Comparison of ENCODE assay signal across 25 cellular contexts in the genomic region with DNA sequence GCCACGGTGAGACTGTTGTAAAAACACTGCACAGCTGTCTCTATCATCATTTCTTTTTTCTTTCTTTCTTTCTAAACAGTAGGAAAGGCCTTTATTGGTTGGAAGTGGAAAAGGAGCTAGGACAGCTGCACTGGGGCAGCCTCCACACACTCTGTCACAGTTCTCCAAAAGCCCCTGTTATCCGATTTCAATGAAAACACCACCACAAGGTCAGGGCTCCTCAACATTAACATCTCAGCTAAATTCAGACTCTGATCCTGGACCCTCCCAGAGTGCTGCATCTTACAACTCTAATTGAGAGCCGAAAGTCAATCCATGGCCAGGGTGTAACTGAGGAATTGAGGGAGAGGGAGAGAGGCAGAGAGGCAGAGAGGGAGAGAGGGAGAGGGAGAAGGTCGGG. TPM values are rescaled to one million over a fixed set of nuclear protein-coding genes. Genes with fewer than 3 reads are reported as not detected.
A peak's percentile ranks its signal among the peaks of the same experiment; 100 is the strongest.
DNase-seq lines count a peak whose midpoint lies in the region; ATAC-seq, FAIRE-seq and TF ChIP-seq lines count a peak whose summit lies in the region.
"Had no signal": no experiment of that assay in that cellular context is flagged by ENCODE, and none has a peak within 500 bp of the region (broad histone marks: within the 10 kb centered on the region; RNA-seq: fewer than 3 reads in every experiment).

No MANE protein-coding gene starts in this region.

- no peaks in the 10 kb centered on the region for H3K27me3 Mint-ChIP-seq in activated naive CD8-positive, alpha-beta T cell treated with anti-CD3 and anti-CD28 coated beads, Interleukin-2, amount 10 ng/mL, durations not matched to agents 7 days and 5 days
- H3K27me3 Mint-ChIP-seq in activated naive CD8-positive, alpha-beta T cell treated with anti-CD3 and anti-CD28 coated beads for 36 hours, result no peaks in the 10 kb centered on the region
- no peaks in the 10 kb centered on the region for H3K27me3 Mint-ChIP-seq in central memory CD8-positive, alpha-beta T cell
- no peaks in the 10 kb centered on the region for H3K27me3 Mint-ChIP-seq in T-helper 2 cell treated with Interferon-gamma antibody and Interleukin-4, amounts not matched to agents 5 μg/mL and 100 μg/mL, for 36 hours (ENCODE audit: low read depth)
- H3K27me3 Mint-ChIP-seq: activated naive CD8-positive, alpha-beta T cell; CD8-positive, alpha-beta memory T cell; natural killer cell treated with Interleukin-12 subunit alpha and Interleukin-12 subunit beta and Interleukin-15 and Interleukin-18, amount 100 ng/mL, for 72 hours had no signal

- no peaks in the 10 kb centered on the region for H3K9me3 Mint-ChIP-seq in activated naive CD8-positive, alpha-beta T cell treated with anti-CD3 and anti-CD28 coated beads, Interleukin-2, amount 10 ng/mL, durations not matched to agents 7 days and 5 days
- H3K9me3 Mint-ChIP-seq in activated naive CD8-positive, alpha-beta T cell treated with anti-CD3 and anti-CD28 coated beads for 36 hours, result no peaks in the 10 kb centered on the region
- no peaks in the 10 kb centered on the region for H3K9me3 Mint-ChIP-seq in central memory CD8-positive, alpha-beta T cell
- H3K9me3 Mint-ChIP-seq in T-helper 2 cell treated with Interferon-gamma antibody and Interleukin-4, amounts not matched to agents 5 μg/mL and 100 μg/mL, for 36 hours, result no peaks in the 10 kb centered on the region
- H3K9me3 Mint-ChIP-seq: CD8-positive, alpha-beta memory T cell; HFFc6; natural killer cell treated with Interleukin-12 subunit alpha and Interleukin-12 subunit beta and Interleukin-15 and Interleukin-18, amount 100 ng/mL, for 72 hours had no signal

- TF ChIP-seq EP300 in HepG2 (IDR thresholded peaks at IDR 0.05; ENCODE audit: low read depth in 2 of 2, low read length in 2 of 2), result no peak
- no peak for TF ChIP-seq EP300 in HepG2 (CRISPR knock-in tag; IDR thresholded peaks at IDR 0.05; ENCODE audit: borderline replicate concordance)

- BruUV-seq in HepG2 (replicated peaks; lab: Mats Ljungman, UMichigan), result no TSS peak

- H2AFZ ChIP-seq in HepG2 (ENCODE audit: low read length), result no peak overlapping the region

- CTCF ChIA-PET in HepG2 (lab: Yijun Ruan, JAX; ENCODE audit: low intra/inter-chr PET ratio, low total read pairs), result no interaction called here

- 96% methylated on average over 4 of the region's 4 CpGs for WGBS in HepG2 (ENCODE audit: low lambda C conversion rate)

- H3K4me1 Mint-ChIP-seq in activated naive CD8-positive, alpha-beta T cell treated with anti-CD3 and anti-CD28 coated beads, Interleukin-2, amount 10 ng/mL, durations not matched to agents 7 days and 5 days, result peaks cover 3% of the 10 kb centered on the region
- peaks cover 21% of the 10 kb centered on the region for H3K4me1 Mint-ChIP-seq in activated naive CD8-positive, alpha-beta T cell treated with anti-CD3 and anti-CD28 coated beads for 36 hours
- peaks cover 16% of the 10 kb centered on the region for H3K4me1 Mint-ChIP-seq in central memory CD8-positive, alpha-beta T cell
- H3K4me1 Mint-ChIP-seq in T-helper 2 cell treated with Interferon-gamma antibody and Interleukin-4, amounts not matched to agents 5 μg/mL and 100 μg/mL, for 36 hours (ENCODE audit: low read depth), result peaks cover 7% of the 10 kb centered on the region

- POLR2A ChIA-PET in activated naive CD8-positive, alpha-beta T cell treated with anti-CD3 and anti-CD28 coated beads, Interleukin-2, amount 10 ng/mL, durations not matched to agents 7 days and 5 days (lab: Charles Lee), result no interaction called here
- POLR2A ChIA-PET in HepG2 (lab: Yijun Ruan, JAX), result no interaction called here

- H3K4me3 ChIP-seq in skeletal muscle tissue (ENCODE audit: low read length in 3 of 3) (no peak overlapping the region), HepG2 (replicated peaks in 1 of 3; ENCODE audit: insufficient read depth in 1 of 3, low read depth in 2 of 3, low read length in 3 of 3) (no peak overlapping the region)
- H3K4me3 ChIP-seq: Peyer's patch, upper lobe of right lung had no signal

- H3K27ac Mint-ChIP-seq in activated naive CD8-positive, alpha-beta T cell treated with anti-CD3 and anti-CD28 coated beads, Interleukin-2, amount 10 ng/mL, durations not matched to agents 7 days and 5 days, result peak overlapping the region; percentile 18
- H3K27ac Mint-ChIP-seq in activated naive CD8-positive, alpha-beta T cell treated with anti-CD3 and anti-CD28 coated beads for 36 hours, result no peak overlapping the region
- H3K27ac Mint-ChIP-seq in central memory CD8-positive, alpha-beta T cell (ENCODE audit: low read depth), result peak overlapping the region; percentile 50
- no peak overlapping the region for H3K27ac Mint-ChIP-seq in T-helper 2 cell treated with Interferon-gamma antibody and Interleukin-4, amounts not matched to agents 5 μg/mL and 100 μg/mL, for 36 hours
- H3K27ac Mint-ChIP-seq: activated naive CD8-positive, alpha-beta T cell; HFFc6; natural killer cell treated with Interleukin-12 subunit alpha and Interleukin-12 subunit beta and Interleukin-15 and Interleukin-18, amount 100 ng/mL, for 72 hours had no signal

- intact Hi-C loops in HepG2 (cut with micrococcal nuclease; ENCODE audit: unreplicated experiment), result no loop called here

- no peaks in the 10 kb centered on the region for H4K20me1 ChIP-seq in HepG2 (ENCODE audit: insufficient read depth, low read length)

- H3K4me2 ChIP-seq in HepG2 (ENCODE audit: low read depth, low read length), result no peak overlapping the region

- TF ChIP-seq POLR2A in HepG2 (IDR thresholded peaks at IDR 0.05; ENCODE audit: insufficient read depth in 1 of 2, low read depth in 2 of 2, low read length in 2 of 2), result no peak

- H3K4me3 Mint-ChIP-seq in activated naive CD8-positive, alpha-beta T cell treated with anti-CD3 and anti-CD28 coated beads, Interleukin-2, amount 10 ng/mL, durations not matched to agents 7 days and 5 days, result no peak overlapping the region
- H3K4me3 Mint-ChIP-seq in activated naive CD8-positive, alpha-beta T cell treated with anti-CD3 and anti-CD28 coated beads for 36 hours, result no peak overlapping the region
- no peak overlapping the region for H3K4me3 Mint-ChIP-seq in central memory CD8-positive, alpha-beta T cell
- H3K4me3 Mint-ChIP-seq in T-helper 2 cell treated with Interferon-gamma antibody and Interleukin-4, amounts not matched to agents 5 μg/mL and 100 μg/mL, for 36 hours, result no peak overlapping the region
- H3K4me3 Mint-ChIP-seq: activated naive CD8-positive, alpha-beta T cell; CD8-positive, alpha-beta memory T cell; HFFc6; natural killer cell treated with Interleukin-12 subunit alpha and Interleukin-12 subunit beta and Interleukin-15 and Interleukin-18, amount 100 ng/mL, for 72 hours had no signal

- H3K36me3 Mint-ChIP-seq in activated naive CD8-positive, alpha-beta T cell treated with anti-CD3 and anti-CD28 coated beads, Interleukin-2, amount 10 ng/mL, durations not matched to agents 7 days and 5 days, result peaks cover 32% of the 10 kb centered on the region
- H3K36me3 Mint-ChIP-seq in activated naive CD8-positive, alpha-beta T cell treated with anti-CD3 and anti-CD28 coated beads for 36 hours, result peaks cover 41% of the 10 kb centered on the region
- peaks cover 39% of the 10 kb centered on the region for H3K36me3 Mint-ChIP-seq in central memory CD8-positive, alpha-beta T cell (ENCODE audit: insufficient read depth)
- H3K36me3 Mint-ChIP-seq in T-helper 2 cell treated with Interferon-gamma antibody and Interleukin-4, amounts not matched to agents 5 μg/mL and 100 μg/mL, for 36 hours (ENCODE audit: low read depth), result peaks cover 51% of the 10 kb centered on the region

- TF ChIP-seq RAD21 in HepG2 (CRISPR knock-in tag; IDR thresholded peaks at IDR 0.05), result no peak

- no peaks in the 10 kb centered on the region for H3K79me2 ChIP-seq in HepG2 (ENCODE audit: insufficient read depth, low read length)

- H3K36me3 ChIP-seq in skeletal muscle tissue (ENCODE audit: control insufficient read depth in 3 of 3, insufficient read depth in 3 of 3, low read length in 3 of 3) (peaks cover 0 to 20% (median 4%) of the 10 kb centered on the region in 3 donors), HepG2 (replicated peaks in 1 of 2; ENCODE audit: control insufficient read depth in 1 of 2, insufficient read depth in 2 of 2, low read length in 2 of 2) (peaks cover 10 to 43% of the 10 kb centered on the region in 2 experiments)

- ATAC-seq in activated naive CD8-positive, alpha-beta T cell treated with anti-CD3 and anti-CD28 coated beads, Interleukin-2, amount 10 ng/mL, durations not matched to agents 7 days and 5 days (ENCODE audit: low read depth), result no peak
- no peak for ATAC-seq in central memory CD8-positive, alpha-beta T cell (replicated peaks; ENCODE audit: extremely low read depth, poor library complexity, severe bottlenecking)
- ATAC-seq in HepG2, result no peak
- ATAC-seq: left lobe of liver; natural killer cell treated with Interleukin-12 subunit alpha and Interleukin-12 subunit beta and Interleukin-15 and Interleukin-18, amount 100 ng/mL, for 72 hours; upper lobe of right lung had no signal

- H3K27ac ChIP-seq in skeletal muscle tissue (ENCODE audit: low read depth, low read length) (peak overlapping the region; percentile 85), HepG2 (ENCODE audit: extremely low read length, insufficient read depth, low read length) (no peak overlapping the region)
- H3K27ac ChIP-seq: epithelial cell of prostate, Peyer's patch, upper lobe of right lung had no signal

- in situ Hi-C loops in HepG2 (cut with HindIII; ENCODE audit: extremely low pct_ligation_motif_present, low pct_unique_long_range_greater_than_20kb), result no loop called here

- FAIRE-seq in urothelium cell line (lab: Jason Lieb, UNC) (no peak), HepG2 (lab: Jason Lieb, UNC) (no peak)

- no peak for TF ChIP-seq CTCF in HepG2 (CRISPR knock-in tag; IDR thresholded peaks at IDR 0.05)

- H3K4me1 ChIP-seq in skeletal muscle tissue (ENCODE audit: control insufficient read depth in 3 of 3, insufficient read depth in 3 of 3, low read length in 3 of 3) (peaks cover 7 to 13% (median 10%) of the 10 kb centered on the region in 3 donors), HepG2 (ENCODE audit: insufficient read depth, low read length) (peaks cover 15% of the 10 kb centered on the region)
- H3K4me1 ChIP-seq: Peyer's patch had no signal

- H3K9me3 ChIP-seq in skeletal muscle tissue (ENCODE audit: control insufficient read depth in 3 of 3, low read length in 3 of 3), result no peaks in the 10 kb centered on the region
- H3K9me3 ChIP-seq in HepG2 (ENCODE audit: low read length), result no peaks in the 10 kb centered on the region
- H3K9me3 ChIP-seq: Peyer's patch, upper lobe of right lung had no signal

- DNase-seq in activated naive CD8-positive, alpha-beta T cell treated with anti-CD3 and anti-CD28 coated beads, Interleukin-2, amount 10 ng/mL, durations not matched to agents 7 days and 5 days, result no peak
- no peak for DNase-seq in activated naive CD8-positive, alpha-beta T cell treated with anti-CD3 and anti-CD28 coated beads for 36 hours
- no peak for DNase-seq in central memory CD8-positive, alpha-beta T cell (ENCODE audit: low spot score in 2 of 2)
- DNase-seq in myocyte (ENCODE audit: low read depth), result peak; percentile 22
- no peak for DNase-seq in urothelium cell line (ENCODE audit: low spot score)
- no peak for DNase-seq in HepG2 (ENCODE audit: low spot score)
- no peak for DNase-seq in T-helper 2 cell treated with Interferon-gamma antibody and Interleukin-4, amounts not matched to agents 5 μg/mL and 100 μg/mL, for 36 hours (ENCODE audit: low spot score)
- DNase-seq: activated CD4-positive, alpha-beta T cell treated with anti-CD3 and anti-CD28 coated beads for 48 hours; AML-193; CD8-positive, alpha-beta memory T cell; head of caudate nucleus; HFFc6; KG1; NCI-H1436 treated with DMSO at 0.1 percent for 48 hours; NCI-H2107; NCI-H524; NK-92 treated with Interleukin-12 subunit alpha and Interleukin-12 subunit beta, amount 100 ng/mL, for 24 hours; Peyer's patch; posterior cingulate gyrus; upper lobe of right lung had no signal

- H3K27me3 ChIP-seq in skeletal muscle tissue (ENCODE audit: control insufficient read depth in 3 of 3, insufficient read depth in 3 of 3, low read length in 3 of 3) (no peaks in the 10 kb centered on the region), HepG2 (ENCODE audit: control insufficient read depth in 1 of 2, insufficient read depth in 2 of 2, low read length in 2 of 2) (no peaks in the 10 kb centered on the region; a peak in 1 of 5 replicates)
- H3K27me3 ChIP-seq: Peyer's patch, upper lobe of right lung had no signal

- no peak overlapping the region for H3K9ac ChIP-seq in skeletal muscle tissue (ENCODE audit: low read depth in 1 of 3, low read length in 3 of 3)
- no peak overlapping the region for H3K9ac ChIP-seq in HepG2 (ENCODE audit: insufficient read depth, low read depth, low read length)

RNA-seq across cellular contexts. Expression of a gene that starts 32.2 kb away (rescaled TPM):
- total RNA-seq in activated naive CD8-positive, alpha-beta T cell treated with anti-CD3 and anti-CD28 coated beads, Interleukin-2, amount 10 ng/mL, durations not matched to agents 7 days and 5 days, result 10 to 100 TPM; 62.7 to 65.5 TPM
- 10 to 100 TPM; 53.1 to 60.3 TPM for total RNA-seq in activated naive CD8-positive, alpha-beta T cell treated with anti-CD3 and anti-CD28 coated beads for 36 hours
- total RNA-seq in myocyte (46.2 and 47.6 TPM in 2 replicates), skeletal muscle tissue (107 TPM), HepG2 (2016; rRNA removed; fragmentation: Illumina TruSeq; extraction: Trizol) (61.9 and 88.8 TPM in 2 replicates)
- 9.6 TPM for polyA plus RNA-seq in myocyte (2012)
- total RNA-seq in HepG2 (2016; cell fraction: cytosol; rRNA removed; fragmentation: Illumina TruSeq; extraction: Trizol; ENCODE audit: low read depth), result 10.5 and 12.5 TPM in 2 replicates
- 56.8 and 81.5 TPM in 2 replicates for total RNA-seq in HepG2 (2016; cell fraction: insoluble cytoplasmic fraction; rRNA removed; fragmentation: Illumina TruSeq; extraction: Trizol)
- 28.2 and 32.1 TPM in 2 replicates for total RNA-seq in HepG2 (2016; cell fraction: membrane; rRNA removed; fragmentation: Illumina TruSeq; extraction: Trizol)
- total RNA-seq in HepG2 (2016; cell fraction: nucleus; rRNA removed; fragmentation: Illumina TruSeq; extraction: Trizol), result 64.4 and 74.3 TPM in 2 replicates
- polyA plus RNA-seq in HepG2 (2011; rRNA removed), result 23.6 and 31.8 TPM in 2 replicates
- 9.8 and 13.5 TPM in 2 replicates for polyA plus RNA-seq in HepG2 (2011; cell fraction: cytosol; rRNA removed)
- polyA plus RNA-seq in HepG2 (2011; cell fraction: nucleus; rRNA removed), result 29.6 and 34.3 TPM in 2 replicates
- 18.7 and 21.1 TPM in 2 replicates for polyA plus RNA-seq in HepG2 (2012)
- 0.61 and 1.1 TPM in 2 replicates for polyA plus RNA-seq in HepG2 (2016; cell fraction: cytosol; fragmentation: Illumina TruSeq; extraction: Trizol; ENCODE audit: low read depth)
- polyA plus RNA-seq in HepG2 (2016; cell fraction: insoluble cytoplasmic fraction; fragmentation: Illumina TruSeq; extraction: Trizol; ENCODE audit: low read depth), result 33.8 and 35.8 TPM in 2 replicates
- 3.3 and 3.9 TPM in 2 replicates for polyA plus RNA-seq in HepG2 (2016; cell fraction: membrane; fragmentation: Illumina TruSeq; extraction: Trizol; ENCODE audit: low read depth)
- 42.9 and 44.5 TPM in 2 replicates for polyA plus RNA-seq in HepG2 (2016; cell fraction: nucleus; fragmentation: Illumina TruSeq; extraction: Trizol; ENCODE audit: insufficient read depth, low read depth)
- 84.7 and 103 TPM in 2 replicates for polyA minus RNA-seq in HepG2 (2011; rRNA and poly(A)+ RNA removed; ENCODE audit: low replicate concordance)
- polyA minus RNA-seq in HepG2 (2011; cell fraction: cytosol; rRNA and poly(A)+ RNA removed), result 49.5 and 78.0 TPM in 2 replicates
- polyA minus RNA-seq in HepG2 (2011; cell fraction: nucleus; rRNA and poly(A)+ RNA removed), result 130 and 156 TPM in 2 replicates

Comparison
In these comparisons a context has a peak if more than half of its experiments do, and no peak if none do; other contexts are left out.
1. H3K27ac Mint-ChIP-seq: peak in activated naive CD8-positive, alpha-beta T cell treated with anti-CD3 and anti-CD28 coated beads, Interleukin-2, amount 10 ng/mL, durations not matched to agents 7 days and 5 days (single experiment) and central memory CD8-positive, alpha-beta T cell (single experiment); none in activated naive CD8-positive, alpha-beta T cell treated with anti-CD3 and anti-CD28 coated beads for 36 hours (single experiment) and T-helper 2 cell treated with Interferon-gamma antibody and Interleukin-4, amounts not matched to agents 5 μg/mL and 100 μg/mL, for 36 hours (single experiment).